In genomic region chr6:47276377-47276776, GRCh38 we compare ENCODE assay signal across 21 cellular contexts. TPM values are rescaled to one million over a fixed set of nuclear protein-coding genes. Genes with fewer than 3 reads are reported as not detected.
"Had no signal": no experiment of that assay in that cellular context is flagged by ENCODE, and none has a peak within 500 bp of the region (broad histone marks: within the 10 kb centered on the region; RNA-seq: fewer than 3 reads in every experiment).

No MANE protein-coding gene starts in this region.

- ATAC-seq: heart right ventricle; naive thymus-derived CD4-positive, alpha-beta T cell had no signal

- H3K27me3 ChIP-seq: esophagus muscularis mucosa, heart right ventricle, right atrium auricular region, suprapubic skin, transverse colon, vagina had no signal

- H3K4me3 Mint-ChIP-seq: activated naive CD8-positive, alpha-beta T cell; activated T-helper 1 cell treated with anti-CD3 and anti-CD28 coated beads, Interleukin-12 subunit alpha, Interleukin-12 subunit beta, Interleukin-2, Interleukin-4 antibody, amounts not matched to agents 30 ng/mL and 10 ng/mL and 1 ng/mL, durations not matched to agents 14 hours and 24 hours and 36 hours; dendritic cell treated with granulocyte-macrophage colony-stimulating factor and Interleukin-4, amounts not matched to agents 40 ng/mL and 50 ng/mL, for 4 days; memory B cell; naive thymus-derived CD4-positive, alpha-beta T cell; stimulated activated naive CD8-positive, alpha-beta T cell treated with anti-CD3 and anti-CD28 coated beads, Interleukin-15, Interleukin-2, amounts not matched to agents 100 ng/mL and 50 ng/mL, for 24 hours had no signal

- H3K4me1 Mint-ChIP-seq: memory B cell; naive thymus-derived CD4-positive, alpha-beta T cell had no signal

- FAIRE-seq: bronchial epithelial cell, endothelial cell of umbilical vein had no signal

- H3K9me3 Mint-ChIP-seq: activated T-helper 1 cell treated with anti-CD3 and anti-CD28 coated beads, Interleukin-12 subunit alpha, Interleukin-12 subunit beta, Interleukin-2, Interleukin-4 antibody, amounts not matched to agents 30 ng/mL and 10 ng/mL and 1 ng/mL, durations not matched to agents 14 hours and 24 hours and 36 hours; dendritic cell treated with granulocyte-macrophage colony-stimulating factor and Interleukin-4, amounts not matched to agents 40 ng/mL and 50 ng/mL, for 4 days; memory B cell; stimulated activated naive CD8-positive, alpha-beta T cell treated with anti-CD3 and anti-CD28 coated beads, Interleukin-15, Interleukin-2, amounts not matched to agents 100 ng/mL and 50 ng/mL, for 24 hours had no signal

- DNase-seq: activated CD4-positive, alpha-beta T cell treated with anti-CD3 and anti-CD28 coated beads for 1 hour; activated CD4-positive, alpha-beta T cell treated with anti-CD3 and anti-CD28 coated beads, Interleukin-2, amount 50 U/mL, for 48 hours; activated gamma-delta T cell treated with Interleukin-2 at 50 U/mL for 16 hours; effector memory CD4-positive, alpha-beta T cell; heart right ventricle; kidney glomerular epithelial cell; naive thymus-derived CD4-positive, alpha-beta T cell; transverse colon; WERI-Rb-1 had no signal

- H3K9me3 ChIP-seq: esophagus muscularis mucosa, prostate gland, right atrium auricular region, suprapubic skin, transverse colon, vagina had no signal

- H3K27ac ChIP-seq: esophagus muscularis mucosa, heart right ventricle, prostate gland, right atrium auricular region, suprapubic skin, vagina, WERI-Rb-1 had no signal

- H3K27me3 Mint-ChIP-seq: activated naive CD8-positive, alpha-beta T cell; memory B cell; stimulated activated naive CD8-positive, alpha-beta T cell treated with anti-CD3 and anti-CD28 coated beads, Interleukin-15, Interleukin-2, amounts not matched to agents 100 ng/mL and 50 ng/mL, for 24 hours had no signal

- H3K36me3 ChIP-seq: prostate gland, right atrium auricular region, suprapubic skin, transverse colon, vagina had no signal

- H3K36me3 Mint-ChIP-seq: activated naive CD8-positive, alpha-beta T cell; memory B cell; naive thymus-derived CD4-positive, alpha-beta T cell had no signal

- H3K4me3 ChIP-seq: esophagus muscularis mucosa, heart right ventricle, prostate gland, right atrium auricular region, suprapubic skin, transverse colon, vagina had no signal

- H3K4me1 ChIP-seq: prostate gland, right atrium auricular region, suprapubic skin, vagina had no signal

- H3K27ac Mint-ChIP-seq: activated naive CD8-positive, alpha-beta T cell; activated T-helper 1 cell treated with anti-CD3 and anti-CD28 coated beads, Interleukin-12 subunit alpha, Interleukin-12 subunit beta, Interleukin-2, Interleukin-4 antibody, amounts not matched to agents 30 ng/mL and 10 ng/mL and 1 ng/mL, durations not matched to agents 14 hours and 24 hours and 36 hours; dendritic cell treated with granulocyte-macrophage colony-stimulating factor and Interleukin-4, amounts not matched to agents 40 ng/mL and 50 ng/mL, for 4 days; memory B cell; naive thymus-derived CD4-positive, alpha-beta T cell; stimulated activated naive CD8-positive, alpha-beta T cell treated with anti-CD3 and anti-CD28 coated beads, Interleukin-15, Interleukin-2, amounts not matched to agents 100 ng/mL and 50 ng/mL, for 24 hours had no signal

RNA-seq across cellular contexts. Expression of gene TNFRSF21, which starts 33.3 kb away (rescaled TPM):
- polyA plus RNA-seq: naive thymus-derived CD4-positive, alpha-beta T cell had no signal
